Comparison of ENCODE assay signal across 11 cellular contexts in the genomic region with DNA sequence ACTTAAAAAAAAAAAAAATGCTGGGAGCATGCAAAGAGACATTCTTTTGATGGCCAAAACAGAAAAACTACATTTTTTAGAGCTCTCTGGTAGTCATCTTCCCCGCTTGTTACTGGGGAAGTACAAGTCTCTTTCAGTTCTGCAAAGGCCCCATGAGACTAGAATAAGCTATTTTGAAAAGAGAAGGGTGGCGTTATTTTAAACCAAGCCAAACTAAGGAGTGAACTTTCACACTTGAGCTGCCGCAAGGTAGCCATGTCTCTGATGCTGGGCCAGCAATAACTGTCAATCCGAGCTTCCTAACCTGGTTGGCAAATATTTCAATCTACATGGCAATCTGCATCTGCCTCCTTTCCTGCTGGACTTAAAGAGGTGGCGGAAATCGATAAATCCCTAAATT.
A peak's percentile ranks its signal among the peaks of the same experiment; 100 is the strongest.
DNase-seq lines count a peak whose midpoint lies in the region; ATAC-seq, FAIRE-seq and TF ChIP-seq lines count a peak whose summit lies in the region.
"Had no signal": no experiment of that assay in that cellular context is flagged by ENCODE, and none has a peak within 500 bp of the region (broad histone marks: within the 10 kb centered on the region; RNA-seq: fewer than 3 reads in every experiment).

No MANE protein-coding gene starts in this region.

- no peaks in the 10 kb centered on the region for H4K20me1 ChIP-seq in GM23248 (ENCODE audit: insufficient read depth)

- H3K4me3 ChIP-seq in GM12865 (ENCODE audit: low read depth, low read length) (peak overlapping the region; percentile 7; the same call in 1 of the 2 replicates), GM23248 (no peak overlapping the region), MG63 (no peak overlapping the region)

- no peaks in the 10 kb centered on the region for H3K9me3 ChIP-seq in GM23248 (ENCODE audit: low read depth)
- H3K9me3 ChIP-seq in MG63: no peaks in the 10 kb centered on the region

- no peak overlapping the region for H3K27ac ChIP-seq in GM23248

- in situ Hi-C loops in GM23248 (cut with MboI): no loop called here

- FAIRE-seq in urothelium cell line (lab: Jason Lieb, UNC): no peak

- ATAC-seq in GM19463 (IDR thresholded peaks at IDR 0.05; ENCODE audit: unreplicated experiment) (peak; percentile 82), HG03025 (IDR thresholded peaks at IDR 0.05; ENCODE audit: low FRiP score, unreplicated experiment) (peak; percentile 90)

- DNase-seq in GM12865 (ENCODE audit: low read depth): peak; percentile 83
- peak; percentile 43 for DNase-seq in NOMO-1 treated with DMSO at 0.1 percent for 48 hours (lab: John Stamatoyannopoulos, UW; ENCODE audit: unreplicated experiment)
- DNase-seq in activated CD4-positive, CD25-positive, alpha-beta regulatory T cell (lab: John Stamatoyannopoulos, UW): no peak
- DNase-seq in GM23248: no peak
- DNase-seq in MG63: no peak
- no peak for DNase-seq in urothelium cell line (ENCODE audit: low spot score)
- DNase-seq: activated CD4-positive, alpha-beta T cell treated with anti-CD3 and anti-CD28 coated beads for 4 hours; AML-193; islet precursor cell had no signal

- H2AFZ ChIP-seq in GM23248: no peak overlapping the region

- no peaks in the 10 kb centered on the region for H3K9me2 ChIP-seq in GM23248 (ENCODE audit: insufficient read depth)

- H3K9ac ChIP-seq in GM23248: no peak overlapping the region

- H3K27me3 ChIP-seq in GM23248 (replicated peaks; ENCODE audit: insufficient read depth) (no peaks in the 10 kb centered on the region), MG63 (no peaks in the 10 kb centered on the region)

- no peaks in the 10 kb centered on the region for H3F3A ChIP-seq in GM23248 (ENCODE audit: insufficient read depth)

- WGBS in GM23248 (ENCODE audit: low coverage in 1 of 2, low lambda C conversion rate in 2 of 2, missing lambda C conversion rate in 2 of 2), 2 experiments: 94 to 99% methylated on average over 6 of the region's 6 CpGs

- H3K4me2 ChIP-seq in GM23248 (ENCODE audit: unreplicated experiment): no peak overlapping the region

- H3K36me3 ChIP-seq in GM23248 (ENCODE audit: low read depth) (no peaks in the 10 kb centered on the region), MG63 (no peaks in the 10 kb centered on the region)

- TF ChIP-seq CTCF in GM12865 (IDR thresholded peaks at IDR 0.05; ENCODE audit: insufficient read depth, low read depth, low read length, missing control alignments): no peak

- no peaks in the 10 kb centered on the region for H3K4me1 ChIP-seq in GM23248 (ENCODE audit: insufficient read depth)

- H3K79me2 ChIP-seq in GM23248 (ENCODE audit: insufficient read depth): no peaks in the 10 kb centered on the region

Comparison
In these comparisons a context has a peak if more than half of its experiments do, and no peak if none do; other contexts are left out.
1. DNase-seq: peak in GM12865 (single experiment) and NOMO-1 treated with DMSO at 0.1 percent for 48 hours (single experiment); none in activated CD4-positive, CD25-positive, alpha-beta regulatory T cell (0 of 4), GM23248 (single experiment), MG63 (single experiment) and urothelium cell line (single experiment).